Comparison of ENCODE assay signal across 8 cellular contexts in the genomic region with DNA sequence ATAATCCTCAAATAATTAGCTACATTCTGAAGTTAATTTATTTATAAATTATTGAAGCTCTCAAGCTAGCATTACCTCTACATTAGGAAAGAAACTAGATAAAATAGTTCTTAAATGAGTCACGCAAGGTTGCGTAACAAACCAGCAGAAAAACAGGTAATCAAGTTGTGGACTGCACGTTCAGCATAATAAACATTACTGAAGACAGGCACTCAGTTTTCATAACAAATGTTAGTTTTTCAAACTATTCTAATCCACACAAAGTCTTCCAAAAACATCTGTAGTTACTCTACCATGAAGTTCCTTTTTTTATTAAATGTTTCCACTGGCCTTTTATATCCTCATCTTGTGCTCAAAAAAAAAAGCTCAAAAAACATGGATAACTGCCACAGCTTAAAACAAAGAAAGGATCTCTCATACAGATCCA. TPM values are rescaled to one million over a fixed set of nuclear protein-coding genes. Genes with fewer than 3 reads are reported as not detected.
DNase-seq lines count a peak whose midpoint lies in the region; ATAC-seq and TF ChIP-seq lines count a peak whose summit lies in the region.

No MANE protein-coding gene starts in this region.

- peak overlapping the region; percentile 96 for H3K4me3 ChIP-seq in GM06990 (replicated peaks; ENCODE audit: low read depth, low read length)
- peak overlapping the region in 3 of 4 donors; percentile 63 to 67 (median 65) for H3K4me3 ChIP-seq in Peyer's patch
- peak overlapping the region in 1 of 2 donors; percentile 73 for H3K4me3 ChIP-seq in neuronal stem cell (ENCODE audit: low read length in 2 of 2)

- no peak overlapping the region for H3K18ac ChIP-seq in neuronal stem cell (ENCODE audit: low read length)

- TF ChIP-seq CTCF in GM06990 (IDR thresholded peaks at IDR 0.05; ENCODE audit: insufficient read depth, low read length, poor library complexity, severe bottlenecking), result no peak
- no peak for TF ChIP-seq CTCF in Peyer's patch (IDR thresholded peaks at IDR 0.05)
- TF ChIP-seq CTCF in progenitor cell of endocrine pancreas (IDR thresholded peaks at IDR 0.05; ENCODE audit: unreplicated experiment), result no peak
- TF ChIP-seq CTCF in GM10248 (IDR thresholded peaks at IDR 0.05; ENCODE audit: control extremely low read depth, extremely low read depth, low read depth, missing control alignments), result no peak

- peak overlapping the region; percentile 77 for H3K27ac Mint-ChIP-seq in progenitor cell of endocrine pancreas

- no peak overlapping the region for H2BK15ac ChIP-seq in neuronal stem cell (ENCODE audit: low read length)

- no peak overlapping the region for H2BK12ac ChIP-seq in neuronal stem cell (ENCODE audit: low read length)

- H3K9ac ChIP-seq in neuronal stem cell (ENCODE audit: low read depth, low read length, poor library complexity), result no peak overlapping the region

- no CpG with 5 or more reads among the region's 3 CpGs for WGBS in neuronal stem cell (ENCODE audit: extremely low coverage in 2 of 2, insufficient read length in 2 of 2, insufficient replicate concordance in 1 of 2), 2 donors

- H3K9me3 Mint-ChIP-seq in progenitor cell of endocrine pancreas (ENCODE audit: low read depth), result no peaks in the 10 kb centered on the region

- H2AFZ ChIP-seq in neuronal stem cell (ENCODE audit: low read length), result no peak overlapping the region

- no peak overlapping the region for H4K8ac ChIP-seq in neuronal stem cell (ENCODE audit: low read depth, low read length)

- no peak overlapping the region for H2BK120ac ChIP-seq in neuronal stem cell (ENCODE audit: low read depth, low read length)

- peak overlapping the region in 3 of 4 donors; percentile 40 to 73 (median 72) for H3K27ac ChIP-seq in Peyer's patch
- no peak overlapping the region for H3K27ac ChIP-seq in neuronal stem cell (replicated peaks; ENCODE audit: low read length)

- no peak overlapping the region for H3K14ac ChIP-seq in neuronal stem cell (ENCODE audit: low read length)

- H3K4me1 Mint-ChIP-seq in progenitor cell of endocrine pancreas (ENCODE audit: low read depth), result peaks cover 34% of the 10 kb centered on the region

- no peak overlapping the region for H2BK5ac ChIP-seq in neuronal stem cell (ENCODE audit: low read length)

- no peaks in the 10 kb centered on the region for H3K27me3 Mint-ChIP-seq in progenitor cell of endocrine pancreas

- POLR2A ChIA-PET in GM10248 (lab: Yijun Ruan, JAX), result no interaction called here

- H2AK5ac ChIP-seq in neuronal stem cell (ENCODE audit: low read depth, low read length), result no peak overlapping the region

- H3K9me3 ChIP-seq in Peyer's patch (no peaks in the 10 kb centered on the region), neuronal stem cell (replicated peaks in 1 of 2; ENCODE audit: control insufficient read depth in 2 of 2, insufficient read depth in 1 of 2, low read depth in 1 of 2, low read length in 2 of 2) (no peaks in the 10 kb centered on the region)

- peak overlapping the region; percentile 96 for H3K4me3 Mint-ChIP-seq in progenitor cell of endocrine pancreas (ENCODE audit: low read depth)

- no peak overlapping the region for H3K4me2 ChIP-seq in neuronal stem cell (ENCODE audit: insufficient read depth, low read length, poor library complexity, severe bottlenecking)

- H3K4me1 ChIP-seq in Peyer's patch, result peaks cover 0 to 63% (median 4%) of the 10 kb centered on the region in 4 donors
- H3K4me1 ChIP-seq in neuronal stem cell (ENCODE audit: control insufficient read depth in 2 of 2, insufficient read depth in 1 of 2, low read depth in 1 of 2, low read length in 2 of 2), result peaks cover 3 to 4% of the 10 kb centered on the region in 2 donors

- CTCF ChIA-PET in GM10248 (lab: Yijun Ruan, JAX), result interaction anchor here (1.0 to 1.5 kb wide), 2 partner anchors 9 to 35 kb away, joined by 3 to 11 read pairs; no protein-coding TSS in a partner anchor

- no peak overlapping the region for H4K91ac ChIP-seq in neuronal stem cell (ENCODE audit: low read depth, low read length, poor library complexity)

- H3K36me3 Mint-ChIP-seq in progenitor cell of endocrine pancreas (ENCODE audit: insufficient read depth), result peaks cover 4% of the 10 kb centered on the region

- ATAC-seq in HG02678 (IDR thresholded peaks at IDR 0.05; ENCODE audit: unreplicated experiment), result no peak

- no peak overlapping the region for H3K4ac ChIP-seq in neuronal stem cell (ENCODE audit: low read length)

- TF ChIP-seq POLR2A in Peyer's patch (IDR thresholded peaks at IDR 0.05) (no peak), erythroblast (IDR thresholded peaks at IDR 0.05; ENCODE audit: low read length) (no peak)

- H3K23ac ChIP-seq in neuronal stem cell (ENCODE audit: low read depth, low read length, poor library complexity), result no peak overlapping the region

- H3K36me3 ChIP-seq in GM06990 (ENCODE audit: control insufficient read depth, insufficient read depth, low read length) (no peaks in the 10 kb centered on the region; the same call in 1 of the 2 replicates), Peyer's patch (peaks cover 0 to 17% (median 0%) of the 10 kb centered on the region in 3 donors), neuronal stem cell (replicated peaks in 1 of 2; ENCODE audit: control insufficient read depth in 2 of 2, insufficient read depth in 2 of 2, low read length in 2 of 2) (peaks cover 0 to 55% of the 10 kb centered on the region in 2 donors)

- no peaks in the 10 kb centered on the region for H3K79me1 ChIP-seq in neuronal stem cell (ENCODE audit: low read depth, low read length)

- DNase-seq in GM06990 (ENCODE audit: extremely low read depth, insufficient read length) (no peak), Peyer's patch (no peak), erythroblast (lab: John Stamatoyannopoulos, UW) (peak; percentile 60 to 82), progenitor cell of endocrine pancreas (ENCODE audit: low spot score, unreplicated experiment) (no peak), GM10248 (ENCODE audit: extremely low spot score) (no peak), neuronal stem cell (ENCODE audit: low spot score) (no peak), NCI-H1930 (lab: John Stamatoyannopoulos, UW) (no peak)

- H3K27me3 ChIP-seq in GM06990 (replicated peaks; ENCODE audit: control insufficient read depth, insufficient read depth, low read length) (no peaks in the 10 kb centered on the region), Peyer's patch (no peaks in the 10 kb centered on the region), neuronal stem cell (ENCODE audit: control insufficient read depth in 3 of 3, insufficient read depth in 3 of 3, low read depth in 1 of 3, low read length in 3 of 3) (no peaks in the 10 kb centered on the region)

RNA-seq across cellular contexts. Expression of gene TOR1AIP2, which starts 1.3 kb away (rescaled TPM):
- 100 to 1,000 TPM in 3 of 4 donors, 10 to 100 TPM in 1; 45.4 to 314 (median 218) TPM for total RNA-seq in Peyer's patch
- 78.4 and 83.2 TPM in 2 replicates for total RNA-seq in progenitor cell of endocrine pancreas
- polyA plus RNA-seq in neuronal stem cell (2013, experiment 1 of 2), result 23.0 TPM
- polyA plus RNA-seq in neuronal stem cell (2013, experiment 2 of 2), result 25.3 TPM

RNA-seq across cellular contexts. Expression of gene TOR1AIP1, which starts 5.8 kb away (rescaled TPM):
- 10 to 100 TPM; 24.7 to 41.3 (median 30.0) TPM for total RNA-seq in Peyer's patch
- total RNA-seq in progenitor cell of endocrine pancreas, result 29.5 and 32.0 TPM in 2 replicates
- 18.3 TPM for polyA plus RNA-seq in neuronal stem cell (2013, experiment 1 of 2)
- 19.8 TPM for polyA plus RNA-seq in neuronal stem cell (2013, experiment 2 of 2)

Comparison
In these comparisons a context has a peak if more than half of its experiments do, and no peak if none do; other contexts are left out.
1. DNase-seq: peak in erythroblast (2 of 2); none in GM06990 (single experiment), Peyer's patch (0 of 3), progenitor cell of endocrine pancreas (single experiment), GM10248 (single experiment), neuronal stem cell (single experiment) and NCI-H1930 (0 of 2).